ENCODE assay signal across 8 cellular contexts in genomic region chr4:151014521-151015457, GRCh38. TPM values are rescaled to one million over a fixed set of nuclear protein-coding genes. Genes with fewer than 3 reads are reported as not detected.
DNase-seq lines count a peak whose midpoint lies in the region; ATAC-seq and TF ChIP-seq lines count a peak whose summit lies in the region.

Gene LRBA (minus strand): TSS chr4:151015284. CDS start chr4:151014642, 642 bp downstream.

- peak within 1 kb of the TSS; percentile 94 for H3K23ac ChIP-seq in mesendoderm (ENCODE audit: low read length)

- peak; percentile 67 to 89 (median 83) for DNase-seq in CD8-positive, alpha-beta T cell
- DNase-seq in HT-29 (ENCODE audit: low spot score) (peak; percentile 97), NOMO-1 (lab: John Stamatoyannopoulos, UW; ENCODE audit: unreplicated experiment in 2 of 2) (peak; percentile 49 to 80), mesendoderm (peak; percentile 97)
- DNase-seq in activated CD8-positive, alpha-beta memory T cell treated with anti-CD3 and anti-CD28 coated beads for 48 hours (ENCODE audit: low read depth in 2 of 3, low spot score in 2 of 3), result peak; percentile 55 to 61 (median 59)
- DNase-seq in stimulated activated CD8-positive, alpha-beta memory T cell treated with anti-CD3 and anti-CD28 coated beads, Interleukin-15, amount 100 ng/mL, for 1 hour (ENCODE audit: low read depth), result peak; percentile 67

- H3K4ac ChIP-seq in mesendoderm (ENCODE audit: low read depth, low read length), result peak within 1 kb of the TSS; percentile 81

- no peaks in the 10 kb centered on the region for H3K27me3 ChIP-seq in CD8-positive, alpha-beta T cell (ENCODE audit: insufficient read depth, low read length)
- H3K27me3 ChIP-seq in endocrine pancreas (ENCODE audit: control insufficient read depth, insufficient read depth, low read length), result no peaks in the 10 kb centered on the region
- H3K27me3 ChIP-seq in mesendoderm (ENCODE audit: insufficient read depth, low read length, poor library complexity), result no peaks in the 10 kb centered on the region

- intact Hi-C loops in CD8-positive, alpha-beta T cell (cut with DNase I, micrococcal nuclease), result loop anchor here (1.0 to 10.0 kb wide), 9 partner anchors 85 to 1765 kb away; partner anchors contain the start of genes ARFIP1 (in 2 of the 2), FBXW7 (in 2 of the 2), FHIP1A (in 2 of the 2) and TIGD4 (in 2 of the 2)

- H3K27ac ChIP-seq in CD8-positive, alpha-beta T cell (ENCODE audit: low read depth, low read length), result peak within 1 kb of the TSS; percentile 97
- peak within 1 kb of the TSS; percentile 99 for H3K27ac ChIP-seq in mesendoderm (ENCODE audit: low read depth, low read length)

- H3K27ac Mint-ChIP-seq in CD8-positive, alpha-beta T cell, result peak within 1 kb of the TSS; percentile 99

- H2BK15ac ChIP-seq in mesendoderm (replicated peaks; ENCODE audit: low read depth), result no peak within 1 kb of the TSS

- CTCF ChIA-PET in CD8-positive, alpha-beta T cell (lab: Charles Lee), result no interaction called here

- no peak within 1 kb of the TSS for H4K8ac ChIP-seq in mesendoderm (ENCODE audit: low read depth, low read length)

- peaks cover 30% of the 10 kb centered on the region for H3K79me2 ChIP-seq in mesendoderm (ENCODE audit: control insufficient read depth, insufficient read depth, low read length)

- peak within 1 kb of the TSS; percentile 91 for H2BK5ac ChIP-seq in mesendoderm (ENCODE audit: low read length)

- no peaks in the 10 kb centered on the region for H3K9me3 Mint-ChIP-seq in CD8-positive, alpha-beta T cell

- no peaks in the 10 kb centered on the region for H3K27me3 Mint-ChIP-seq in CD8-positive, alpha-beta T cell (ENCODE audit: low read depth)

- WGBS in mesendoderm (ENCODE audit: extremely low coverage, insufficient coverage, low lambda C conversion rate), result no CpG with 5 or more reads among the region's 37 CpGs

- H4K5ac ChIP-seq in mesendoderm (ENCODE audit: low read length), result no peak within 1 kb of the TSS

- H3K18ac ChIP-seq in mesendoderm (ENCODE audit: low read length), result peak within 1 kb of the TSS; percentile 85

- no peak within 1 kb of the TSS for H2BK120ac ChIP-seq in mesendoderm (ENCODE audit: low read depth, low read length)

- peaks cover 36% of the 10 kb centered on the region for H3K4me1 Mint-ChIP-seq in CD8-positive, alpha-beta T cell (ENCODE audit: low read depth)

- POLR2A ChIA-PET in CD8-positive, alpha-beta T cell (lab: Charles Lee), result interaction anchor here (1.7 to 2.3 kb wide), 2 partner anchors 8 to 84 kb away, joined by 6 to 31 read pairs; partner anchors contain the start of gene RPS3A

- H3K4me2 ChIP-seq in mesendoderm (ENCODE audit: low read length), result peak within 1 kb of the TSS; percentile 96

- TF ChIP-seq CTCF in CD8-positive, alpha-beta T cell (IDR thresholded peaks at IDR 0.05), result no peak

- peak within 1 kb of the TSS; percentile 89 for H3K4me3 ChIP-seq in CD8-positive, alpha-beta T cell (ENCODE audit: low read depth, low read length)
- H3K4me3 ChIP-seq in endocrine pancreas (ENCODE audit: control insufficient read depth, insufficient read depth, low read length) (peak within 1 kb of the TSS; percentile 98), mesendoderm (ENCODE audit: low read length) (peak within 1 kb of the TSS; percentile 80)

- peaks cover 2% of the 10 kb centered on the region for H3K79me1 ChIP-seq in mesendoderm (ENCODE audit: low read length)

- H3K36me3 Mint-ChIP-seq in CD8-positive, alpha-beta T cell, result peaks cover 16% of the 10 kb centered on the region

- H3K4me1 ChIP-seq in CD8-positive, alpha-beta T cell (ENCODE audit: insufficient read depth, low read length), result peaks cover 16% of the 10 kb centered on the region
- H3K4me1 ChIP-seq in endocrine pancreas (ENCODE audit: control insufficient read depth, insufficient read depth, low read length) (peaks cover 3% of the 10 kb centered on the region), mesendoderm (ENCODE audit: control insufficient read depth, low read depth, low read length) (no peaks in the 10 kb centered on the region)

- peak; percentile 75 for ATAC-seq in CD8-positive, alpha-beta T cell
- ATAC-seq in GM21360 (IDR thresholded peaks at IDR 0.05; ENCODE audit: unreplicated experiment), result peak; percentile 62

- no peaks in the 10 kb centered on the region for H3K9me3 ChIP-seq in CD8-positive, alpha-beta T cell (ENCODE audit: low read length)
- H3K9me3 ChIP-seq in endocrine pancreas (ENCODE audit: control insufficient read depth, low read length), result no peaks in the 10 kb centered on the region

- H3K9ac ChIP-seq in endocrine pancreas (ENCODE audit: control insufficient read depth, insufficient read depth, low read length) (peak within 1 kb of the TSS; percentile 95), mesendoderm (ENCODE audit: low read length) (peak within 1 kb of the TSS; percentile 91)

- peak within 1 kb of the TSS; percentile 100 for H3K4me3 Mint-ChIP-seq in CD8-positive, alpha-beta T cell

- H3K56ac ChIP-seq in mesendoderm (ENCODE audit: low read length), result peak within 1 kb of the TSS; percentile 98

- no peak within 1 kb of the TSS for H2AK5ac ChIP-seq in mesendoderm (ENCODE audit: low read length)

- H3K36me3 ChIP-seq in CD8-positive, alpha-beta T cell (ENCODE audit: insufficient read depth, low read length), result no peaks in the 10 kb centered on the region
- H3K36me3 ChIP-seq in endocrine pancreas (ENCODE audit: control insufficient read depth, insufficient read depth, low read length) (no peaks in the 10 kb centered on the region), mesendoderm (ENCODE audit: control insufficient read depth, insufficient read depth, low read length) (no peaks in the 10 kb centered on the region)

RNA-seq across cellular contexts. Expression of gene LRBA, which starts in this region (rescaled TPM):
- total RNA-seq in CD8-positive, alpha-beta T cell, result 10 to 100 TPM; 45.3 to 47.6 TPM
- 53.4 and 58.9 TPM in 2 replicates for total RNA-seq in HT-29 (2014; rRNA removed; shearing (Covaris generic))
- 17.7 TPM for polyA plus RNA-seq in mesendoderm (2013, experiment 1 of 2)
- polyA plus RNA-seq in mesendoderm (2013, experiment 2 of 2), result 17.8 TPM

Comparison
In these comparisons a context has a peak if more than half of its experiments do, and no peak if none do; other contexts are left out.
1. Peak in every context shown above with its lines: DNase-seq, ATAC-seq, H3K4me3 ChIP-seq and H3K27ac ChIP-seq.